9 cellular contexts compared by ENCODE assay signal in genomic region chr7:97006146-97006950, GRCh38. TPM values are rescaled to one million over a fixed set of nuclear protein-coding genes. Genes with fewer than 3 reads are reported as not detected.
DNase-seq lines count a peak whose midpoint lies in the region; ATAC-seq and TF ChIP-seq lines count a peak whose summit lies in the region.
"Had no signal": no experiment of that assay in that cellular context is flagged by ENCODE, and none has a peak within 500 bp of the region (broad histone marks: within the 10 kb centered on the region; RNA-seq: fewer than 3 reads in every experiment).

No MANE protein-coding gene starts in this region.

- DNase-seq in NCI-H748 (lab: John Stamatoyannopoulos, UW; ENCODE audit: unreplicated experiment) (peak; percentile 79), NCI-H748 treated with DMSO at 0.1 percent for 48 hours (lab: John Stamatoyannopoulos, UW) (no peak), RWPE1 (ENCODE audit: low spot score) (peak; percentile 49), mesenchymal stem cell (peak; percentile 32), upper lobe of left lung (peak in 1 of 2 donors; percentile 88), SKM-1 treated with dmso at 0.1 percent for 144 hours (lab: John Stamatoyannopoulos, UW; ENCODE audit: unreplicated experiment) (no peak)

- peak overlapping the region; percentile 55 for H3K4me2 ChIP-seq in mesenchymal stem cell (ENCODE audit: low read length, poor library complexity, severe bottlenecking)

- H2AK5ac ChIP-seq in mesenchymal stem cell (ENCODE audit: low read length, severe bottlenecking), result no peak overlapping the region

- H2BK120ac ChIP-seq in mesenchymal stem cell (ENCODE audit: low read depth, low read length), result no peak overlapping the region

- no peak overlapping the region for H2BK12ac ChIP-seq in mesenchymal stem cell (ENCODE audit: low read length in 2 of 2)

- peak overlapping the region; percentile 67 for H3K4me3 Mint-ChIP-seq in dendritic cell treated with granulocyte-macrophage colony-stimulating factor and Interleukin-4, amounts not matched to agents 40 ng/mL and 50 ng/mL, for 4 days

- H3K27ac ChIP-seq in RWPE1, result no peak overlapping the region
- H3K27ac ChIP-seq in mesenchymal stem cell (ENCODE audit: low read length, poor library complexity, severe bottlenecking), result no peak overlapping the region
- no peak overlapping the region for H3K27ac ChIP-seq in upper lobe of left lung
- H3K27ac ChIP-seq: C4-2B had no signal

- H4K91ac ChIP-seq in mesenchymal stem cell (ENCODE audit: low read length), result no peak overlapping the region

- no peak for TF ChIP-seq POLR2A in upper lobe of left lung (IDR thresholded peaks at IDR 0.05)

- no peaks in the 10 kb centered on the region for H3K36me3 Mint-ChIP-seq in dendritic cell treated with granulocyte-macrophage colony-stimulating factor and Interleukin-4, amounts not matched to agents 40 ng/mL and 50 ng/mL, for 4 days (ENCODE audit: low read depth)

- H3K79me1 ChIP-seq in mesenchymal stem cell (replicated peaks; ENCODE audit: low read length, poor library complexity, severe bottlenecking), result no peaks in the 10 kb centered on the region

- POLR2A ChIA-PET in RWPE1 (lab: Yijun Ruan, JAX; ENCODE audit: low non-redundant PET), result interaction anchor here (1.4 kb wide), 1 partner anchor 9 kb away, joined by 4 read pairs; no protein-coding TSS in a partner anchor

- H2AFZ ChIP-seq in mesenchymal stem cell (ENCODE audit: low read depth, low read length), result peak overlapping the region; percentile 18

- H3K9ac ChIP-seq in mesenchymal stem cell (ENCODE audit: low read length), result no peak overlapping the region

- ATAC-seq in HG03354 (IDR thresholded peaks at IDR 0.05; ENCODE audit: poor library complexity, severe bottlenecking, unreplicated experiment) (peak; percentile 65), upper lobe of left lung (ENCODE audit: low FRiP score in 2 of 2) (peak; percentile 56 to 66)

- no peak overlapping the region for H3K4ac ChIP-seq in mesenchymal stem cell (ENCODE audit: low read depth in 1 of 2, low read length in 2 of 2)

- H3K4me1 Mint-ChIP-seq in dendritic cell treated with granulocyte-macrophage colony-stimulating factor and Interleukin-4, amounts not matched to agents 40 ng/mL and 50 ng/mL, for 4 days (ENCODE audit: low read depth), result peaks cover 12% of the 10 kb centered on the region

- CTCF ChIA-PET in RWPE1 (lab: Yijun Ruan, JAX), result interaction anchor here (0.6 to 2.2 kb wide), 5 partner anchors 18 to 148 kb away, joined by 3 to 8 read pairs (median 4); no protein-coding TSS in a partner anchor

- H2BK5ac ChIP-seq in mesenchymal stem cell (ENCODE audit: low read depth, low read length, poor library complexity, severe bottlenecking), result no peak overlapping the region

- H3K36me3 ChIP-seq in mesenchymal stem cell (ENCODE audit: control insufficient read depth in 1 of 2, insufficient read depth in 2 of 2, low read depth in 1 of 2, low read length in 2 of 2), result no peaks in the 10 kb centered on the region
- no peaks in the 10 kb centered on the region for H3K36me3 ChIP-seq in upper lobe of left lung

- H4K8ac ChIP-seq in mesenchymal stem cell (ENCODE audit: low read length), result no peak overlapping the region

- TF ChIP-seq CTCF in RWPE1 (conservative IDR thresholded peaks at IDR 0.05; ENCODE audit: low read depth), result no peak
- no peak for TF ChIP-seq CTCF in upper lobe of left lung (IDR thresholded peaks at IDR 0.05)

- no peak overlapping the region for H3K18ac ChIP-seq in mesenchymal stem cell (ENCODE audit: low read depth in 1 of 2, low read length in 2 of 2)

- no peak overlapping the region for H3K23ac ChIP-seq in mesenchymal stem cell (ENCODE audit: low read length in 2 of 2)

- H3K9me3 ChIP-seq in mesenchymal stem cell (ENCODE audit: control insufficient read depth, low read length) (peaks cover 5% of the 10 kb centered on the region), upper lobe of left lung (no peaks in the 10 kb centered on the region)

- H3K27ac Mint-ChIP-seq in dendritic cell treated with granulocyte-macrophage colony-stimulating factor and Interleukin-4, amounts not matched to agents 40 ng/mL and 50 ng/mL, for 4 days, result no peak overlapping the region

- peaks cover 93% of the 10 kb centered on the region for H3K27me3 Mint-ChIP-seq in dendritic cell treated with granulocyte-macrophage colony-stimulating factor and Interleukin-4, amounts not matched to agents 40 ng/mL and 50 ng/mL, for 4 days

- intact Hi-C loops in dendritic cell treated with granulocyte-macrophage colony-stimulating factor and Interleukin-4, amounts not matched to agents 40 ng/mL and 50 ng/mL, for 4 days (cut with micrococcal nuclease), result no loop called here

- H3K4me3 ChIP-seq in mesenchymal stem cell (ENCODE audit: insufficient read depth in 1 of 2, low read depth in 1 of 2, low read length in 2 of 2) (peak overlapping the region; percentile 17 to 67), upper lobe of left lung (peak overlapping the region in 3 of 4 donors; percentile 19 to 41 (median 40))

- H2BK15ac ChIP-seq in mesenchymal stem cell (ENCODE audit: low read depth, poor library complexity, severe bottlenecking), result no peak overlapping the region

- H3K14ac ChIP-seq in mesenchymal stem cell (ENCODE audit: low read length in 2 of 2), result no peak overlapping the region

- peaks cover 22% of the 10 kb centered on the region for H3K4me1 ChIP-seq in mesenchymal stem cell (ENCODE audit: control insufficient read depth, insufficient read depth, low read depth, low read length)
- peaks cover 16 to 35% (median 22%) of the 10 kb centered on the region in 4 donors for H3K4me1 ChIP-seq in upper lobe of left lung

- H3K9me3 Mint-ChIP-seq in dendritic cell treated with granulocyte-macrophage colony-stimulating factor and Interleukin-4, amounts not matched to agents 40 ng/mL and 50 ng/mL, for 4 days, result no peaks in the 10 kb centered on the region

- H3K27me3 ChIP-seq in mesenchymal stem cell (ENCODE audit: control insufficient read depth in 1 of 2, insufficient read depth in 1 of 2, low read length in 2 of 2), result peaks cover 91 to 93% of the 10 kb centered on the region in 2 experiments
- H3K27me3 ChIP-seq in upper lobe of left lung, result peaks cover 0 to 64% (median 40%) of the 10 kb centered on the region in 4 donors

- no peak for TF ChIP-seq EP300 in upper lobe of left lung (IDR thresholded peaks at IDR 0.05)

- under 1% methylated on average over 75 of the region's 79 CpGs for WGBS in mesenchymal stem cell
- WGBS in upper lobe of left lung, 2 donors, result 2 to 3% methylated on average over 9 to 35 of the region's 79 CpGs

RNA-seq across cellular contexts. Expression of gene DLX6, which starts 1.0 kb away (rescaled TPM):
- polyA plus RNA-seq in mesenchymal stem cell (2013, experiment 1 of 2), result not detected
- not detected for polyA plus RNA-seq in mesenchymal stem cell (2013, experiment 2 of 2)
- total RNA-seq in upper lobe of left lung, result not detected

RNA-seq across cellular contexts. Expression of gene DLX5, which starts 18.3 kb away (rescaled TPM):
- polyA plus RNA-seq in mesenchymal stem cell (2013, experiment 1 of 2), result not detected
- not detected for polyA plus RNA-seq in mesenchymal stem cell (2013, experiment 2 of 2)
- total RNA-seq in upper lobe of left lung, result not detected

Comparison
In these comparisons a context has a peak if more than half of its experiments do, and no peak if none do; other contexts are left out.
1. DNase-seq: peak in NCI-H748 (single experiment), RWPE1 (single experiment) and mesenchymal stem cell (single experiment); none in NCI-H748 treated with DMSO at 0.1 percent for 48 hours (single experiment) and SKM-1 treated with dmso at 0.1 percent for 144 hours (single experiment).